In genomic region chr17:81222906-81223757, GRCh38 we compare ENCODE assay signal across 8 cellular contexts. TPM values are rescaled to one million over a fixed set of nuclear protein-coding genes. Genes with fewer than 3 reads are reported as not detected.
DNase-seq lines count a peak whose midpoint lies in the region; ATAC-seq and TF ChIP-seq lines count a peak whose summit lies in the region.

TSS of gene CEP131 (minus strand) at chr17:81222965. CDS start at chr17:81220056, 2,909 bp downstream.

- H3K27ac ChIP-seq in DOHH2 (ENCODE audit: low read depth, low read length), result no peak within 1 kb of the TSS

- H3F3A ChIP-seq in DOHH2 (ENCODE audit: control insufficient read depth, insufficient read depth), result peaks cover 6% of the 10 kb centered on the region; the same call in 1 of the 2 replicates

- peak within 1 kb of the TSS; percentile 98 for H3K4me3 ChIP-seq in DOHH2 (ENCODE audit: low read length)

- peak; percentile 96 for DNase-seq in GOT3 (lab: John Stamatoyannopoulos, UW)
- peak; percentile 97 for DNase-seq in LHCN-M2 (ENCODE audit: low read depth)
- DNase-seq in RPMI7951 (ENCODE audit: low read depth), result peak; percentile 96
- DNase-seq in activated T-helper 1 cell treated with anti-CD3 and anti-CD28 coated beads, Interleukin-12 subunit alpha, Interleukin-12 subunit beta, Interleukin-2, Interleukin-4 antibody, amounts not matched to agents 30 ng/mL and 10 ng/mL and 1 ng/mL, durations not matched to agents 14 hours and 24 hours and 36 hours (ENCODE audit: low spot score), result peak; percentile 98
- peak; percentile 98 for DNase-seq in fibroblast of gingiva (ENCODE audit: low read depth)
- DNase-seq in naive B cell, result peak; percentile 98
- peak; percentile 100 for DNase-seq in stimulated activated effector memory CD8-positive, alpha-beta T cell treated with anti-CD3 and anti-CD28 coated beads, Interleukin-12 subunit alpha, Interleukin-12 subunit beta, amount 100 ng/mL, for 72 hours (ENCODE audit: low spot score in 2 of 2)

- H3K4me1 ChIP-seq in DOHH2 (ENCODE audit: control insufficient read depth, low read length), result peaks cover 25% of the 10 kb centered on the region

- no peaks in the 10 kb centered on the region for H3K9me3 ChIP-seq in DOHH2 (ENCODE audit: control insufficient read depth, insufficient read depth, low read length)

- no peaks in the 10 kb centered on the region for H3K27me3 Mint-ChIP-seq in activated T-helper 1 cell treated with anti-CD3 and anti-CD28 coated beads, Interleukin-12 subunit alpha, Interleukin-12 subunit beta, Interleukin-2, Interleukin-4 antibody, amounts not matched to agents 30 ng/mL and 10 ng/mL and 1 ng/mL, durations not matched to agents 14 hours and 24 hours and 36 hours (ENCODE audit: insufficient read depth)
- H3K27me3 Mint-ChIP-seq in naive B cell, result no peaks in the 10 kb centered on the region

- intact Hi-C loops in activated T-helper 1 cell treated with anti-CD3 and anti-CD28 coated beads, Interleukin-12 subunit alpha, Interleukin-12 subunit beta, Interleukin-2, Interleukin-4 antibody, amounts not matched to agents 30 ng/mL and 10 ng/mL and 1 ng/mL, durations not matched to agents 14 hours and 24 hours and 36 hours (cut with micrococcal nuclease), result loop anchor here (1.0 to 10.0 kb wide), 6 partner anchors 16 to 808 kb away; partner anchors contain the start of genes BAIAP2, ENDOV, NDUFAF8 and SLC38A10

- no peaks in the 10 kb centered on the region for H4K20me1 ChIP-seq in DOHH2 (ENCODE audit: control insufficient read depth, insufficient read depth, low read depth, low read length)

- no peaks in the 10 kb centered on the region for H3K27me3 ChIP-seq in DOHH2 (ENCODE audit: control insufficient read depth, low read length)

- peak within 1 kb of the TSS; percentile 80 for H3K27ac Mint-ChIP-seq in activated T-helper 1 cell treated with anti-CD3 and anti-CD28 coated beads, Interleukin-12 subunit alpha, Interleukin-12 subunit beta, Interleukin-2, Interleukin-4 antibody, amounts not matched to agents 30 ng/mL and 10 ng/mL and 1 ng/mL, durations not matched to agents 14 hours and 24 hours and 36 hours
- peak within 1 kb of the TSS; percentile 64 to 97 (median 91) for H3K27ac Mint-ChIP-seq in naive B cell
- peak within 1 kb of the TSS; percentile 85 for H3K27ac Mint-ChIP-seq in stimulated activated effector memory CD8-positive, alpha-beta T cell treated with anti-CD3 and anti-CD28 coated beads, Interleukin-12 subunit alpha, Interleukin-12 subunit beta, amount 100 ng/mL, for 72 hours

- no peaks in the 10 kb centered on the region for H3K9me2 ChIP-seq in DOHH2 (replicated peaks; ENCODE audit: control insufficient read depth, low read length)

- H3K4me2 ChIP-seq in DOHH2 (ENCODE audit: low read length), result peak within 1 kb of the TSS; percentile 97

- peak; percentile 92 to 95 for ATAC-seq in naive B cell (ENCODE audit: low read depth in 2 of 2)
- peak; percentile 96 for ATAC-seq in stimulated activated effector memory CD8-positive, alpha-beta T cell treated with anti-CD3 and anti-CD28 coated beads, Interleukin-12 subunit alpha, Interleukin-12 subunit beta, amount 100 ng/mL, for 72 hours

- no peaks in the 10 kb centered on the region for H3K36me3 ChIP-seq in DOHH2 (ENCODE audit: control insufficient read depth, low read length)

- no peaks in the 10 kb centered on the region for H3K9me3 Mint-ChIP-seq in activated T-helper 1 cell treated with anti-CD3 and anti-CD28 coated beads, Interleukin-12 subunit alpha, Interleukin-12 subunit beta, Interleukin-2, Interleukin-4 antibody, amounts not matched to agents 30 ng/mL and 10 ng/mL and 1 ng/mL, durations not matched to agents 14 hours and 24 hours and 36 hours
- no peaks in the 10 kb centered on the region for H3K9me3 Mint-ChIP-seq in naive B cell
- no peaks in the 10 kb centered on the region for H3K9me3 Mint-ChIP-seq in stimulated activated effector memory CD8-positive, alpha-beta T cell treated with anti-CD3 and anti-CD28 coated beads, Interleukin-12 subunit alpha, Interleukin-12 subunit beta, amount 100 ng/mL, for 72 hours

- H3K4me1 Mint-ChIP-seq in activated T-helper 1 cell treated with anti-CD3 and anti-CD28 coated beads, Interleukin-12 subunit alpha, Interleukin-12 subunit beta, Interleukin-2, Interleukin-4 antibody, amounts not matched to agents 30 ng/mL and 10 ng/mL and 1 ng/mL, durations not matched to agents 14 hours and 24 hours and 36 hours (ENCODE audit: low read depth), result peaks cover 20% of the 10 kb centered on the region
- peaks cover 16 to 31% (median 17%) of the 10 kb centered on the region in 3 donors for H3K4me1 Mint-ChIP-seq in naive B cell
- H3K4me1 Mint-ChIP-seq in stimulated activated effector memory CD8-positive, alpha-beta T cell treated with anti-CD3 and anti-CD28 coated beads, Interleukin-12 subunit alpha, Interleukin-12 subunit beta, amount 100 ng/mL, for 72 hours, result peaks cover 28% of the 10 kb centered on the region

- peaks cover 5% of the 10 kb centered on the region for H3K36me3 Mint-ChIP-seq in activated T-helper 1 cell treated with anti-CD3 and anti-CD28 coated beads, Interleukin-12 subunit alpha, Interleukin-12 subunit beta, Interleukin-2, Interleukin-4 antibody, amounts not matched to agents 30 ng/mL and 10 ng/mL and 1 ng/mL, durations not matched to agents 14 hours and 24 hours and 36 hours (ENCODE audit: low read depth)
- H3K36me3 Mint-ChIP-seq in naive B cell, result no peaks in the 10 kb centered on the region
- H3K36me3 Mint-ChIP-seq in stimulated activated effector memory CD8-positive, alpha-beta T cell treated with anti-CD3 and anti-CD28 coated beads, Interleukin-12 subunit alpha, Interleukin-12 subunit beta, amount 100 ng/mL, for 72 hours, result peaks cover 10% of the 10 kb centered on the region

- TF ChIP-seq CTCF in DOHH2 (IDR thresholded peaks at IDR 0.05; ENCODE audit: low read depth, low read length, poor library complexity, severe bottlenecking), result no peak

- peak within 1 kb of the TSS; percentile 79 for H3K4me3 Mint-ChIP-seq in activated T-helper 1 cell treated with anti-CD3 and anti-CD28 coated beads, Interleukin-12 subunit alpha, Interleukin-12 subunit beta, Interleukin-2, Interleukin-4 antibody, amounts not matched to agents 30 ng/mL and 10 ng/mL and 1 ng/mL, durations not matched to agents 14 hours and 24 hours and 36 hours
- peak within 1 kb of the TSS; percentile 83 to 95 (median 92) for H3K4me3 Mint-ChIP-seq in naive B cell
- H3K4me3 Mint-ChIP-seq in stimulated activated effector memory CD8-positive, alpha-beta T cell treated with anti-CD3 and anti-CD28 coated beads, Interleukin-12 subunit alpha, Interleukin-12 subunit beta, amount 100 ng/mL, for 72 hours, result peak within 1 kb of the TSS; percentile 78

- peaks cover 12% of the 10 kb centered on the region for H3K79me2 ChIP-seq in DOHH2 (ENCODE audit: control insufficient read depth, low read length)

RNA-seq across cellular contexts. Expression of gene CEP131, which starts in this region (rescaled TPM):
- total RNA-seq in LHCN-M2 (2014; rRNA removed), result 16.4 and 18.6 TPM in 2 replicates
- polyA plus RNA-seq in LHCN-M2 (2012), result 10.1 TPM
- 7.0 and 9.8 TPM in 2 replicates for total RNA-seq in RPMI7951 (2014; rRNA removed; shearing (Covaris generic))
- total RNA-seq in activated T-helper 1 cell treated with anti-CD3 and anti-CD28 coated beads, Interleukin-12 subunit alpha, Interleukin-12 subunit beta, Interleukin-2, Interleukin-4 antibody, amounts not matched to agents 30 ng/mL and 10 ng/mL and 1 ng/mL, durations not matched to agents 14 hours and 24 hours and 36 hours, result 17.5 and 18.7 TPM in 2 replicates
- polyA plus RNA-seq in naive B cell (ENCODE audit: low read depth in 6 of 6), result 10 to 100 TPM in 1 of 6 donors, 1 to 10 TPM in 4, not detected in 1; 3.1 to 11.6 (median 4.0) TPM
